8 cellular contexts compared by ENCODE assay signal in the genomic region with DNA sequence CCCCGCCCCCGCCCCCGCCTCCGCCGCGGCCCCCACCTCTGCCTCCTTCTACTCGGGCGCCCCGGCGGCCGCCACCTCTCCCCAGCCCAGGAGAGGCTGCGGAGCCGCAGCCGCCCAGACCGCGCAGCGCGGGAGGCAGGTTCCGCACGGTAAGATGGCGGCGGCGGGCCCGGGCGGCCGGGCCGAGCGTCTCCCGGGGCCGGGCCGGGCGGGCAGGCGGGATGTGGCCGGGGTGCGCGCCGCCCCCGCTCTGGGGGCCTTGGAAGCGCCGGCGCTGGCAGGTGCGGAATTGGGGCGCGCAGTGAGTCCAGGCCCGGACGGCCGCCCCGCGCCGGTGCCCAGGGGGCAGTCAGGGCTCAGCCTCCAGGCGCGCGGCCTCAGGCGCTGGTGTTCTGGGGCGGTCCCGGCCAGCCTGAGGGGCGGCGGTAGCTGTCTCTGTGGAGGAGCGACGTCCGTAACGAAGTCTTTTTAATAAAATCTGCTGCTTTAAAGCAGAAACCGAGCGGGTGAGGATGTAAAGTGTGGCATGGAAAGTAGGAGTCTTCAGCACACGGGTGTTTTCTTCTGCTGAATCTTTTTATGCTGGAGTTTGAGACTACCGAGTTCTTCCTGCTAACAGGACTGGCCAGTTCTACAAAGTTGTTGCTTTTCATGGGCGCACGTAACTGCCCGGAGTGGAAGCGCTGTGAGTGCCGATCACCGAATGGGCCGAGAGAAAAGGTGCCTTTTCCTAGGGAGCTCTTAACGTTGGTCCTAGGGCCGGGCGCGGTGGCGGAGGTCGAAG. TPM values are rescaled to one million over a fixed set of nuclear protein-coding genes. Genes with fewer than 3 reads are reported as not detected.
DNase-seq lines count a peak whose midpoint lies in the region; ATAC-seq lines count a peak whose summit lies in the region.

A gene (plus strand): TSS at position 43 of the 784 bp plus-strand sequence. CDS start 3,356 bp downstream, outside the sequence.

- H3K4me3 ChIP-seq in CD8-positive, alpha-beta memory T cell (ENCODE audit: low read length): peak within 1 kb of the TSS; percentile 93

- H3K4me1 Mint-ChIP-seq in CD8-positive, alpha-beta memory T cell: peaks cover 29 to 44% (median 43%) of the 10 kb centered on the region in 3 donors
- peaks cover 32% of the 10 kb centered on the region for H3K4me1 Mint-ChIP-seq in T-helper 17 cell

- H3K27ac Mint-ChIP-seq in CD8-positive, alpha-beta memory T cell: peak within 1 kb of the TSS; percentile 94 to 98 (median 96)
- peak within 1 kb of the TSS; percentile 91 for H3K27ac Mint-ChIP-seq in T-helper 17 cell

- no peaks in the 10 kb centered on the region for H3K9me3 Mint-ChIP-seq in CD8-positive, alpha-beta memory T cell

- no peaks in the 10 kb centered on the region for H3K27me3 Mint-ChIP-seq in CD8-positive, alpha-beta memory T cell
- H3K27me3 Mint-ChIP-seq in T-helper 17 cell: no peaks in the 10 kb centered on the region

- peak within 1 kb of the TSS; percentile 87 for H3K27ac ChIP-seq in CD8-positive, alpha-beta memory T cell (ENCODE audit: low read depth, low read length)
- H3K27ac ChIP-seq in cingulate gyrus (ENCODE audit: low read depth, low read length) (peak within 1 kb of the TSS; percentile 89), layer of hippocampus (ENCODE audit: low read depth, low read length) (peak within 1 kb of the TSS; percentile 84)

- H3K9me3 ChIP-seq in CD8-positive, alpha-beta memory T cell (ENCODE audit: low read length): no peaks in the 10 kb centered on the region
- no peaks in the 10 kb centered on the region for H3K9me3 ChIP-seq in T-helper 17 cell (ENCODE audit: control insufficient read depth, low read length, poor library complexity, severe bottlenecking)

- H3K27me3 ChIP-seq in CD8-positive, alpha-beta memory T cell (ENCODE audit: insufficient read depth, low read length, poor library complexity, severe bottlenecking): no peaks in the 10 kb centered on the region
- no peaks in the 10 kb centered on the region for H3K27me3 ChIP-seq in layer of hippocampus (ENCODE audit: control insufficient read depth, insufficient read depth, low read length)

- peaks cover 13% of the 10 kb centered on the region for H3K36me3 ChIP-seq in CD8-positive, alpha-beta memory T cell (ENCODE audit: insufficient read depth, low read length)

- DNase-seq in CD8-positive, alpha-beta memory T cell: peak in 1 of 5 donors; percentile 34
- DNase-seq in T-helper 17 cell (peak in 1 of 3 donors; percentile 7), DMS79 (lab: John Stamatoyannopoulos, UW) (no peak)
- peak; percentile 48 for DNase-seq in stimulated activated CD4-positive, alpha-beta T cell treated with anti-CD3 and anti-CD28 coated beads, Interleukin-4, amount 100 ng/mL, for 24 hours

- H3K4me1 ChIP-seq in CD8-positive, alpha-beta memory T cell (ENCODE audit: insufficient read depth, low read length): peaks cover 49% of the 10 kb centered on the region

- POLR2A ChIA-PET in CD8-positive, alpha-beta memory T cell (lab: Charles Lee): interaction anchor here (0.5 to 2.9 kb wide), 9 partner anchors 9 to 816 kb away, joined by 3 to 30 read pairs (median 4); a partner anchor contains a TSS

- CTCF ChIA-PET in CD8-positive, alpha-beta memory T cell (lab: Charles Lee): interaction anchor here (1.8 to 4.6 kb wide), 4 partner anchors 11 to 35 kb away, joined by 5 to 38 read pairs (median 11); a partner anchor contains a TSS

- peak within 1 kb of the TSS; percentile 90 to 98 (median 97) for H3K4me3 Mint-ChIP-seq in CD8-positive, alpha-beta memory T cell
- peak within 1 kb of the TSS; percentile 98 for H3K4me3 Mint-ChIP-seq in T-helper 17 cell

- H3K36me3 Mint-ChIP-seq in CD8-positive, alpha-beta memory T cell: peaks cover 0 to 45% (median 5%) of the 10 kb centered on the region in 3 donors
- H3K36me3 Mint-ChIP-seq in T-helper 17 cell (ENCODE audit: low read depth): no peaks in the 10 kb centered on the region

- ATAC-seq in GM19438 (IDR thresholded peaks at IDR 0.05; ENCODE audit: low read depth, unreplicated experiment): peak; percentile 38
- peak; percentile 37 for ATAC-seq in HG03457 (IDR thresholded peaks at IDR 0.05; ENCODE audit: unreplicated experiment)
- peak; percentile 57 for ATAC-seq in T-helper 17 cell

RNA-seq across cellular contexts. Expression of the gene that starts here (rescaled TPM):
- 10 to 100 TPM; 44.9 to 45.5 TPM for total RNA-seq in CD8-positive, alpha-beta memory T cell
- 19.0 TPM for polyA plus RNA-seq in CD8-positive, alpha-beta memory T cell
- 10 to 100 TPM; 33.4 to 39.9 TPM for total RNA-seq in T-helper 17 cell
